In the genomic region with DNA sequence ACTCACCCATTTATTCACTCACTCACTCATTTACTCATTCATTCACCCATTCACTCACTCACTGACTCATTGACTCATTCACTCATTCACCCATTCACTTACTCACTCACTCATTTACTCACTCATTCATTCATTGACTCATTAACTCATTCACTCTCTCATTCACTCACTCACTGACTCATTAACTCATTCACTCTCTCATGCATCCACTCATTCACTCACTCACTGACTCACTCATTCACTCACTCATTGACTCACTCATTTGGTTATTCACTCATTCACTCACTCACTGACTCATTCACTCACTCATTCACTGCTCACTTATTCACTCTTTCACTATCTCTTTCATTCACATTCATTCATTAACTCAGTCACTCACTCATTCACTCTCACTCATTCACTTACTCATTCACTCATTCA, we compare ENCODE assay signal across 37 cellular contexts. TPM values are rescaled to one million over a fixed set of nuclear protein-coding genes. Genes with fewer than 3 reads are reported as not detected.
"Had no signal": no experiment of that assay in that cellular context is flagged by ENCODE, and none has a peak within 500 bp of the region (broad histone marks: within the 10 kb centered on the region; RNA-seq: fewer than 3 reads in every experiment).

No MANE protein-coding gene starts in this region.

- H3K27me3 ChIP-seq: hepatocyte, uterus had no signal

- H3K36me3 Mint-ChIP-seq: activated naive CD4-positive, alpha-beta T cell treated with anti-CD3 and anti-CD28 coated beads, Interleukin-2, amount 10 ng/mL, durations not matched to agents 7 days and 5 days; mesothelial cell of epicardium; naive B cell; stimulated activated effector memory CD8-positive, alpha-beta T cell treated with anti-CD3 and anti-CD28 coated beads, Interleukin-12 subunit alpha, Interleukin-12 subunit beta, amount 100 ng/mL, for 72 hours had no signal

- H3K79me2 ChIP-seq: hepatocyte had no signal

- H3K4me1 ChIP-seq: sigmoid colon, uterus had no signal

- H3K36me3 ChIP-seq: esophagus squamous epithelium, gastroesophageal sphincter, neutrophil, sigmoid colon, thoracic aorta, uterus had no signal

- DNase-seq: activated CD4-positive, alpha-beta T cell treated with anti-CD3 and anti-CD28 coated beads for 36 hours; activated CD4-positive, alpha-beta T cell treated with anti-CD3 and anti-CD28 coated beads, Interleukin-2, amount 50 U/mL, for 4 hours; activated CD4-positive, CD25-positive, alpha-beta regulatory T cell; activated effector memory CD4-positive, alpha-beta T cell treated with anti-CD3 and anti-CD28 coated beads, Interleukin-2, amount 50 U/mL, for 16 hours; activated naive CD4-positive, alpha-beta T cell treated with anti-CD3 and anti-CD28 coated beads, Interleukin-2, amount 10 ng/mL, durations not matched to agents 7 days and 5 days; activated T-cell treated with anti-CD3 and anti-CD28 coated beads for 4 hours; activated T-cell treated with anti-CD3 and anti-CD28 coated beads, Interleukin-2, amount 50 U/mL, for 72 hours; amniotic stem cell; effector CD4-positive, alpha-beta T cell; esophagus squamous epithelium; islet precursor cell; left cardiac atrium; left ventricle myocardium superior; naive B cell; nephron progenitor cell; retina; sigmoid colon; small intestine; stimulated activated CD4-positive, alpha-beta T cell treated with anti-CD3 and anti-CD28 coated beads, Interleukin-4, amount 100 ng/mL, for 24 hours; T-helper 1 cell; trophoblast cell; uterus had no signal

- FAIRE-seq: small intestine had no signal

- H3K9me3 ChIP-seq: esophagus squamous epithelium, gastroesophageal sphincter, neutrophil, sigmoid colon, thoracic aorta, uterus had no signal

- ATAC-seq: activated CD4-positive, alpha-beta T cell treated with anti-CD3 and anti-CD28 coated beads for 36 hours; gastroesophageal sphincter; left cardiac atrium; left ventricle myocardium superior; stimulated activated effector memory CD8-positive, alpha-beta T cell treated with anti-CD3 and anti-CD28 coated beads, Interleukin-12 subunit alpha, Interleukin-12 subunit beta, amount 100 ng/mL, for 72 hours had no signal

- H3K4me2 ChIP-seq: hepatocyte had no signal

- H3K9me3 Mint-ChIP-seq: activated T-cell treated with anti-CD3 and anti-CD28 coated beads, Interleukin-2, amount 50 U/mL, for 72 hours; central memory CD8-positive, alpha-beta T cell; dendritic cell treated with granulocyte-macrophage colony-stimulating factor and Interleukin-4, amounts not matched to agents 40 ng/mL and 50 ng/mL, for 4 days; mesothelial cell of epicardium; naive B cell; nephron progenitor cell; stimulated activated effector memory CD8-positive, alpha-beta T cell treated with anti-CD3 and anti-CD28 coated beads, Interleukin-12 subunit alpha, Interleukin-12 subunit beta, amount 100 ng/mL, for 72 hours; stimulated activated naive CD8-positive, alpha-beta T cell treated with anti-CD3 and anti-CD28 coated beads, Interleukin-15, Interleukin-2, amounts not matched to agents 100 ng/mL and 50 ng/mL, for 24 hours; T-helper 2 cell treated with Interferon-gamma antibody and Interleukin-4, amounts not matched to agents 5 μg/mL and 100 μg/mL, for 36 hours had no signal

- H3K4me3 ChIP-seq: esophagus squamous epithelium, gastroesophageal sphincter, hepatocyte, sigmoid colon, thoracic aorta, uterus had no signal

- H3K27ac ChIP-seq: epithelial cell of prostate, esophagus squamous epithelium, gastroesophageal sphincter, hepatocyte, neutrophil, sigmoid colon, thoracic aorta, uterus had no signal

- H3K27ac Mint-ChIP-seq: activated CD4-positive, alpha-beta T cell treated with anti-CD3 and anti-CD28 coated beads for 36 hours; activated naive CD4-positive, alpha-beta T cell treated with anti-CD3 and anti-CD28 coated beads, Interleukin-2, amount 10 ng/mL, durations not matched to agents 7 days and 5 days; activated T-cell treated with anti-CD3 and anti-CD28 coated beads, Interleukin-2, amount 50 U/mL, for 72 hours; dendritic cell treated with granulocyte-macrophage colony-stimulating factor and Interleukin-4, amounts not matched to agents 40 ng/mL and 50 ng/mL, for 4 days; mesothelial cell of epicardium; naive B cell; nephron progenitor cell; progenitor cell of endocrine pancreas; stimulated activated effector memory CD8-positive, alpha-beta T cell treated with anti-CD3 and anti-CD28 coated beads, Interleukin-12 subunit alpha, Interleukin-12 subunit beta, amount 100 ng/mL, for 72 hours; stimulated activated naive CD8-positive, alpha-beta T cell treated with anti-CD3 and anti-CD28 coated beads, Interleukin-15, Interleukin-2, amounts not matched to agents 100 ng/mL and 50 ng/mL, for 24 hours; T-helper 2 cell treated with Interferon-gamma antibody and Interleukin-4, amounts not matched to agents 5 μg/mL and 100 μg/mL, for 36 hours had no signal

- H2AFZ ChIP-seq: hepatocyte had no signal

RNA-seq across cellular contexts. Expression of a gene that starts 2.5 kb away (rescaled TPM):
- total RNA-seq: activated CD4-positive, alpha-beta T cell treated with anti-CD3 and anti-CD28 coated beads for 36 hours; activated T-cell treated with anti-CD3 and anti-CD28 coated beads, Interleukin-2, amount 50 U/mL, for 72 hours; left cardiac atrium; left ventricle myocardium superior; lung microvascular endothelial cell; mesothelial cell of epicardium; osteocyte; progenitor cell of endocrine pancreas; subcutaneous adipose tissue had no signal
